20 cellular contexts compared by ENCODE assay signal in the genomic region with DNA sequence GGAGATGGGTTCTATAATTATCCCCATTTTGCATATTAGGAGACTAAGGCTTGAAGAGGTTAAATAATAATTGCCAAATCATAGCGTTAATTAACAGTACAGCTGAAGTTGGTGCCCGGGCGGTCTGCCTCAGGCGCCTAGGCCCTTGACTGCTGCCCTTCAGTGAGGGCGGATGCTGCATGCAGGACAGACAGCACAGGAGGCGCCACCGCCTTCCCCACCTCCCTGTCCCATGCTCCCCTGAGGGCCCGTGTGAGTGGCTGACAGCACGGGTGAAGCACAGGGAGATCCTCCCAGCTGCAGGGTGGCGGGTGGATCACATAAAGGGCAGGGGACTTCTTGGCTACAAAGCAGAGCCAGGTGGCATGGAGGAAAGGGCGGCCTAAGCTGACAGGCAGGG. TPM values are rescaled to one million over a fixed set of nuclear protein-coding genes. Genes with fewer than 3 reads are reported as not detected.
DNase-seq lines count a peak whose midpoint lies in the region; ATAC-seq and TF ChIP-seq lines count a peak whose summit lies in the region.
"Had no signal": no experiment of that assay in that cellular context is flagged by ENCODE, and none has a peak within 500 bp of the region (broad histone marks: within the 10 kb centered on the region; RNA-seq: fewer than 3 reads in every experiment).

No MANE protein-coding gene starts in this region.

- POLR2A ChIA-PET in WTC11 (lab: Charles Lee), result no interaction called here

- H2BK20ac ChIP-seq in H9 (ENCODE audit: low read depth, low read length, poor library complexity, severe bottlenecking), result no peak overlapping the region

- H3K27ac Mint-ChIP-seq in H9, result no peak overlapping the region
- no peak overlapping the region for H3K27ac Mint-ChIP-seq in WTC11
- H3K27ac Mint-ChIP-seq: T-helper 2 cell treated with Interferon-gamma antibody and Interleukin-4, amounts not matched to agents 5 μg/mL and 100 μg/mL, for 36 hours had no signal

- H3K79me2 ChIP-seq in H9 (ENCODE audit: insufficient read depth, low read length), result no peaks in the 10 kb centered on the region

- H2AFZ ChIP-seq in H9 (ENCODE audit: low read length), result no peak overlapping the region

- peaks cover 0 to 6% of the 10 kb centered on the region in 2 experiments; a peak in 2 of 4 replicates for H3K4me1 Mint-ChIP-seq in H9
- no peaks in the 10 kb centered on the region for H3K4me1 Mint-ChIP-seq in WTC11

- no peak overlapping the region for H3K18ac ChIP-seq in H9 (ENCODE audit: insufficient read length, low read depth, low read length)

- H4K91ac ChIP-seq in H9 (ENCODE audit: insufficient read length, low read depth, low read length), result no peak overlapping the region

- no CpG with 5 or more reads among the region's 11 CpGs for WGBS in H9 (ENCODE audit: extremely low coverage, insufficient read length, low lambda C conversion rate)

- no peak for TF ChIP-seq CTCF in H9 (conservative IDR thresholded peaks at IDR 0.05)
- TF ChIP-seq CTCF in WTC11 (IDR thresholded peaks at IDR 0.05), result no peak

- H4K20me1 ChIP-seq in H9 (ENCODE audit: control insufficient read depth, insufficient read depth, insufficient read length), result no peaks in the 10 kb centered on the region

- H4K8ac ChIP-seq in H9 (replicated peaks; ENCODE audit: insufficient read length, low read depth, low read length), result no peak overlapping the region

- H3K4me1 ChIP-seq in H9 (ENCODE audit: insufficient read depth, low read length), result no peaks in the 10 kb centered on the region
- H3K4me1 ChIP-seq: A549 had no signal

- peak; percentile 12 for DNase-seq in NCI-H2107 treated with DMSO at 0.1 percent for 48 hours (lab: John Stamatoyannopoulos, UW; ENCODE audit: unreplicated experiment)
- no peak for DNase-seq in NCI-H2107 (lab: John Stamatoyannopoulos, UW)
- peak; percentile 40 for DNase-seq in H9
- DNase-seq in NCI-H446 treated with DMSO at 0.1 percent for 48 hours (lab: John Stamatoyannopoulos, UW), result peak; percentile 17
- peak; percentile 21 for DNase-seq in WTC11 (ENCODE audit: low spot score)
- no peak for DNase-seq in activated gamma-delta T cell treated with Interleukin-2 at 50 U/mL for 16 hours
- no peak for DNase-seq in SIG-M5 treated with dmso at 0.1 percent for 504 hours (lab: John Stamatoyannopoulos, UW; ENCODE audit: unreplicated experiment)
- DNase-seq: COR-L47, DMS79, GOT3, KBM-7, NCI-H1048, NCI-H2081 treated with DMSO at 0.1 percent for 48 hours, Peyer's patch, Right ventricle myocardium superior had no signal

- ATAC-seq in WTC11 (peak; percentile 67), GM18909 (IDR thresholded peaks at IDR 0.05; ENCODE audit: poor library complexity, unreplicated experiment) (no peak)
- ATAC-seq: A549, GM12878 had no signal

- no peak overlapping the region for H2BK5ac ChIP-seq in H9 (ENCODE audit: insufficient read length, low read length)

- no peak overlapping the region for H2AK5ac ChIP-seq in H9 (ENCODE audit: insufficient read length, low read length)

- no peak overlapping the region for H2BK15ac ChIP-seq in H9 (ENCODE audit: low read depth, low read length)

- H3K23ac ChIP-seq in H9 (ENCODE audit: insufficient read length, low read depth, low read length), result no peak overlapping the region

- no peak overlapping the region for H4K5ac ChIP-seq in H9 (ENCODE audit: insufficient read length, low read depth, low read length)

- CTCF ChIA-PET in WTC11 (lab: Charles Lee), result no interaction called here

- no peak overlapping the region for H2BK120ac ChIP-seq in H9 (ENCODE audit: low read depth, low read length, poor library complexity, severe bottlenecking)

- H3T11ph ChIP-seq in H9 (ENCODE audit: low read length), result no peak overlapping the region

- peaks cover 4% of the 10 kb centered on the region for H3K27me3 Mint-ChIP-seq in H9 (ENCODE audit: low read depth)
- no peaks in the 10 kb centered on the region for H3K27me3 Mint-ChIP-seq in WTC11 (ENCODE audit: low read depth)

- H3K14ac ChIP-seq in H9 (ENCODE audit: insufficient read depth, low read length), result no peak overlapping the region; the same call in 1 of the 2 replicates

- H3K4me3 Mint-ChIP-seq in H9 (no peak overlapping the region), WTC11 (no peak overlapping the region)
- H3K4me3 Mint-ChIP-seq: T-helper 2 cell treated with Interferon-gamma antibody and Interleukin-4, amounts not matched to agents 5 μg/mL and 100 μg/mL, for 36 hours had no signal

- H3K56ac ChIP-seq in H9 (ENCODE audit: insufficient read length, low read depth, low read length), result no peak overlapping the region

- H3K36me3 Mint-ChIP-seq in H9 (ENCODE audit: insufficient read depth in 1 of 3, low read depth in 3 of 3) (no peaks in the 10 kb centered on the region), WTC11 (no peaks in the 10 kb centered on the region)

- H3K9me3 Mint-ChIP-seq in H9 (no peaks in the 10 kb centered on the region; a peak in 2 of 5 replicates), WTC11 (no peaks in the 10 kb centered on the region)
- H3K9me3 Mint-ChIP-seq: T-helper 2 cell treated with Interferon-gamma antibody and Interleukin-4, amounts not matched to agents 5 μg/mL and 100 μg/mL, for 36 hours had no signal

- no peaks in the 10 kb centered on the region for H3K9me3 ChIP-seq in H9 (ENCODE audit: control insufficient read depth, low read depth, low read length)
- H3K9me3 ChIP-seq: A549, Peyer's patch had no signal

- H3K27ac ChIP-seq in H9 (ENCODE audit: insufficient read length, low read depth, low read length), result no peak overlapping the region
- H3K27ac ChIP-seq: A549, C4-2B, Peyer's patch had no signal

- H3K79me1 ChIP-seq in H9 (ENCODE audit: insufficient read depth, low read depth, low read length, poor library complexity, severe bottlenecking), result no peaks in the 10 kb centered on the region

- H3K9ac ChIP-seq in H9 (ENCODE audit: extremely low read depth, insufficient read length, low read length), result no peak overlapping the region

- no peak overlapping the region for H3K4ac ChIP-seq in H9 (ENCODE audit: low read depth, low read length)

- no peak overlapping the region for H3K4me2 ChIP-seq in H9 (ENCODE audit: insufficient read depth, insufficient read length, low read length)
- H3K4me2 ChIP-seq: A549 had no signal

- H3K23me2 ChIP-seq in H9 (ENCODE audit: insufficient read length, low read depth, low read length, poor library complexity, severe bottlenecking), result no peaks in the 10 kb centered on the region

- no peaks in the 10 kb centered on the region for H3K27me3 ChIP-seq in H9 (ENCODE audit: insufficient read depth, low read length)
- H3K27me3 ChIP-seq: Peyer's patch had no signal

- H2BK12ac ChIP-seq in H9 (ENCODE audit: insufficient read length, low read depth, low read length), result no peak overlapping the region

TF ChIP-seq in WTC11, 78 proteins besides CTCF, POLR2A, EP300 and RAD21:
- TF ChIP-seq, protein P1, sequence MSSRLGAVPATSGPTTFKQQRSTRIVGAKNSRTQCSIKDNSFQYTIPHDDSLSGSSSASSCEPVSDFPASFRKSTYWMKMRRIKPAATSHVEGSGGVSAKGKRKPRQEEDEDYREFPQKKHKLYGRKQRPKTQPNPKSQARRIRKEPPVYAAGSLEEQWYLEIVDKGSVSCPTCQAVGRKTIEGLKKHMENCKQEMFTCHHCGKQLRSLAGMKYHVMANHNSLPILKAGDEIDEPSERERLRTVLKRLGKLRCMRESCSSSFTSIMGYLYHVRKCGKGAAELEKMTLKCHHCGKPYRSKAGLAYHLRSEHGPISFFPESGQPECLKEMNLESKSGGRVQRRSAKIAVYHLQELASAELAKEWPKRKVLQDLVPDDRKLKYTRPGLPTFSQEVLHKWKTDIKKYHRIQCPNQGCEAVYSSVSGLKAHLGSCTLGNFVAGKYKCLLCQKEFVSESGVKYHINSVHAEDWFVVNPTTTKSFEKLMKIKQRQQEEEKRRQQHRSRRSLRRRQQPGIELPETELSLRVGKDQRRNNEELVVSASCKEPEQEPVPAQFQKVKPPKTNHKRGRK (CRISPR knock-in tag; IDR thresholded peaks at IDR 0.05; ENCODE audit: borderline replicate concordance), result no peak
- TF ChIP-seq NR2C2 (CRISPR knock-in tag; IDR thresholded peaks at IDR 0.05), result no peak
- TF ChIP-seq SMAD3 (CRISPR knock-in tag; IDR thresholded peaks at IDR 0.05; ENCODE audit: borderline replicate concordance), result no peak
- no peak for TF ChIP-seq TEAD4 (CRISPR knock-in tag; IDR thresholded peaks at IDR 0.05)
- TF ChIP-seq ZNF396 (CRISPR knock-in tag; IDR thresholded peaks at IDR 0.05; ENCODE audit: borderline replicate concordance), result no peak
- TF ChIP-seq, protein P2, sequence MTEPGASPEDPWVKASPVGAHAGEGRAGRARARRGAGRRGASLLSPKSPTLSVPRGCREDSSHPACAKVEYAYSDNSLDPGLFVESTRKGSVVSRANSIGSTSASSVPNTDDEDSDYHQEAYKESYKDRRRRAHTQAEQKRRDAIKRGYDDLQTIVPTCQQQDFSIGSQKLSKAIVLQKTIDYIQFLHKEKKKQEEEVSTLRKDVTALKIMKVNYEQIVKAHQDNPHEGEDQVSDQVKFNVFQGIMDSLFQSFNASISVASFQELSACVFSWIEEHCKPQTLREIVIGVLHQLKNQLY (CRISPR knock-in tag; IDR thresholded peaks at IDR 0.05), result no peak
- TF ChIP-seq ZNF423 (CRISPR knock-in tag; IDR thresholded peaks at IDR 0.05), result no peak

RNA-seq across cellular contexts. Expression of a gene that starts 49.0 kb away (rescaled TPM):
- total RNA-seq in H9 (2021), result 38.0 and 38.3 TPM in 2 replicates
- total RNA-seq in WTC11 (2021), result 15.0 to 19.3 TPM (median 17.9 TPM) in 3 replicates

Comparison
In these comparisons a context has a peak if more than half of its experiments do, and no peak if none do; other contexts are left out.
1. DNase-seq: peak in NCI-H2107 treated with DMSO at 0.1 percent for 48 hours (single experiment), H9 (single experiment), NCI-H446 treated with DMSO at 0.1 percent for 48 hours (single experiment) and WTC11 (single experiment); none in NCI-H2107 (single experiment), activated gamma-delta T cell treated with Interleukin-2 at 50 U/mL for 16 hours (single experiment) and SIG-M5 treated with dmso at 0.1 percent for 504 hours (single experiment).